14 cellular contexts compared by ENCODE assay signal in genomic region chr9:111622626-111623025, GRCh38. TPM values are rescaled to one million over a fixed set of nuclear protein-coding genes. Genes with fewer than 3 reads are reported as not detected.
A peak's percentile ranks its signal among the peaks of the same experiment; 100 is the strongest.
DNase-seq lines count a peak whose midpoint lies in the region; ATAC-seq and TF ChIP-seq lines count a peak whose summit lies in the region.
"Had no signal": no experiment of that assay in that cellular context is flagged by ENCODE, and none has a peak within 500 bp of the region (broad histone marks: within the 10 kb centered on the region; RNA-seq: fewer than 3 reads in every experiment).

No MANE protein-coding gene starts in this region.

- peaks cover 2% of the 10 kb centered on the region for H3K27me3 Mint-ChIP-seq in activated CD4-positive, alpha-beta memory T cell treated with anti-CD3 and anti-CD28 coated beads for 36 hours

- peak; percentile 69 for DNase-seq in HS-27A (ENCODE audit: low read depth)
- peak; percentile 79 for DNase-seq in amniotic epithelial cell (ENCODE audit: low read depth)
- DNase-seq in right lobe of liver = peak in 2 of 3 donors; percentile 56 to 79
- no peak for DNase-seq in activated CD4-positive, alpha-beta memory T cell treated with anti-CD3 and anti-CD28 coated beads for 36 hours
- DNase-seq: cerebellar nuclear complex had no signal

- peaks cover 21% of the 10 kb centered on the region for H3K4me1 ChIP-seq in ACC112 (ENCODE audit: control insufficient read depth, insufficient read depth, low read length, unreplicated experiment)
- H3K4me1 ChIP-seq in right lobe of liver = peaks cover 0 to 40% (median 15%) of the 10 kb centered on the region in 4 donors
- H3K4me1 ChIP-seq: uterus had no signal

- WGBS in right lobe of liver (ENCODE audit: insufficient coverage, low coverage, low lambda C conversion rate, missing lambda C conversion rate) = 26% methylated on average over 3 of the region's 3 CpGs

- no peak for TF ChIP-seq POLR2A in right lobe of liver (IDR thresholded peaks at IDR 0.05)

- H3K27ac ChIP-seq in ACC112 (ENCODE audit: low read depth, low read length) (peak overlapping the region; percentile 48), right lobe of liver (peak overlapping the region; percentile 18 to 82 (median 38))
- H3K27ac ChIP-seq: heart right ventricle, uterus had no signal

- CTCF ChIA-PET in activated CD4-positive, alpha-beta memory T cell treated with anti-CD3 and anti-CD28 coated beads for 36 hours (lab: Charles Lee) = interaction anchor here (0.6 kb wide), 1 partner anchor 197 kb away, joined by 3 read pairs; no protein-coding TSS in a partner anchor

- H3K9me3 ChIP-seq in right lobe of liver = no peaks in the 10 kb centered on the region
- H3K9me3 ChIP-seq: heart right ventricle, uterus had no signal

- no peaks in the 10 kb centered on the region for H3K79me2 ChIP-seq in ACC112 (ENCODE audit: control insufficient read depth, insufficient read depth, low read length, unreplicated experiment)

- no peak overlapping the region for H3K4me3 Mint-ChIP-seq in activated CD4-positive, alpha-beta memory T cell treated with anti-CD3 and anti-CD28 coated beads for 36 hours
- H3K4me3 Mint-ChIP-seq: CD4-positive, alpha-beta T cell; neural crest cell; T-cell had no signal

- intact Hi-C loops in right lobe of liver (cut with DNase I) = no loop called here
- intact Hi-C loops in activated CD4-positive, alpha-beta memory T cell treated with anti-CD3 and anti-CD28 coated beads for 36 hours (cut with micrococcal nuclease) = loop anchor here (1.0 kb wide), 1 partner anchor 24 kb away; no protein-coding TSS in a partner anchor

- POLR2A ChIA-PET in activated CD4-positive, alpha-beta memory T cell treated with anti-CD3 and anti-CD28 coated beads for 36 hours (lab: Charles Lee) = no interaction called here

- peak; percentile 67 to 81 (median 72) for ATAC-seq in right lobe of liver
- no peak for ATAC-seq in HG03520 (IDR thresholded peaks at IDR 0.05; ENCODE audit: unreplicated experiment)
- ATAC-seq in HG03097 (IDR thresholded peaks at IDR 0.05; ENCODE audit: low FRiP score, unreplicated experiment) = no peak
- ATAC-seq in GM18502 (IDR thresholded peaks at IDR 0.05; ENCODE audit: poor library complexity, unreplicated experiment) = no peak

- no peaks in the 10 kb centered on the region for H3K4me1 Mint-ChIP-seq in activated CD4-positive, alpha-beta memory T cell treated with anti-CD3 and anti-CD28 coated beads for 36 hours (ENCODE audit: low read depth)
- H3K4me1 Mint-ChIP-seq: neural crest cell, T-cell had no signal

- no peaks in the 10 kb centered on the region for H3K36me3 Mint-ChIP-seq in activated CD4-positive, alpha-beta memory T cell treated with anti-CD3 and anti-CD28 coated beads for 36 hours
- H3K36me3 Mint-ChIP-seq: T-cell had no signal

- H3K36me3 ChIP-seq in ACC112 (ENCODE audit: insufficient read depth, low read length) (no peaks in the 10 kb centered on the region), right lobe of liver (no peaks in the 10 kb centered on the region)
- H3K36me3 ChIP-seq: heart right ventricle, uterus had no signal

- H2AFZ ChIP-seq in ACC112 (ENCODE audit: low read length, unreplicated experiment) = peak overlapping the region; percentile 41

- no peak overlapping the region for H3K27ac Mint-ChIP-seq in activated CD4-positive, alpha-beta memory T cell treated with anti-CD3 and anti-CD28 coated beads for 36 hours
- H3K27ac Mint-ChIP-seq: CD4-positive, alpha-beta T cell; T-cell had no signal

- TF ChIP-seq CTCF in right lobe of liver (IDR thresholded peaks at IDR 0.05) = no peak

- H3K4me3 ChIP-seq in ACC112 (ENCODE audit: low read depth, low read length) (no peak overlapping the region), right lobe of liver (no peak overlapping the region)
- H3K4me3 ChIP-seq: heart right ventricle, uterus had no signal

- no peaks in the 10 kb centered on the region for H3K9me3 Mint-ChIP-seq in activated CD4-positive, alpha-beta memory T cell treated with anti-CD3 and anti-CD28 coated beads for 36 hours
- H3K9me3 Mint-ChIP-seq: CD4-positive, alpha-beta T cell; neural crest cell; T-cell had no signal

- H3K27me3 ChIP-seq in ACC112 (ENCODE audit: insufficient read depth, low read length) (no peaks in the 10 kb centered on the region), right lobe of liver (no peaks in the 10 kb centered on the region)
- H3K27me3 ChIP-seq: heart right ventricle, uterus had no signal

RNA-seq across cellular contexts. Expression of gene DNAJC25, which starts 8.5 kb away (rescaled TPM):
- total RNA-seq in right lobe of liver = 10 to 100 TPM; 12.2 to 32.8 (median 18.2) TPM
- total RNA-seq in activated CD4-positive, alpha-beta memory T cell treated with anti-CD3 and anti-CD28 coated beads for 36 hours = 1 to 10 TPM; 4.2 to 4.5 TPM

RNA-seq across cellular contexts. Expression of gene PTGR1, which starts 23.2 kb away (rescaled TPM):
- total RNA-seq in right lobe of liver = 1,000 to 10,000 TPM in 1 of 6 experiments, 100 to 1,000 TPM in 5; 477 to 1,242 (median 773) TPM
- total RNA-seq in activated CD4-positive, alpha-beta memory T cell treated with anti-CD3 and anti-CD28 coated beads for 36 hours = 1 to 10 TPM; 4.7 to 4.8 TPM

RNA-seq across cellular contexts. Expression of gene GNG10, which starts 38.8 kb away (rescaled TPM):
- 10 to 100 TPM in 3 of 6 experiments, 1 to 10 TPM in 3; 8.1 to 23.8 (median 14.0) TPM for total RNA-seq in right lobe of liver
- 10 to 100 TPM; 21.7 to 22.1 TPM for total RNA-seq in activated CD4-positive, alpha-beta memory T cell treated with anti-CD3 and anti-CD28 coated beads for 36 hours

Comparison
In these comparisons a context has a peak if more than half of its experiments do, and no peak if none do; other contexts are left out.
1. ATAC-seq: peak in right lobe of liver (4 of 4); none in HG03520 (single experiment), HG03097 (single experiment) and GM18502 (single experiment).
2. RNA of gene PTGR1, which starts 23.2 kb away (total RNA-seq): 477 to 1,242 TPM in right lobe of liver; 4.7 to 4.8 TPM in activated CD4-positive, alpha-beta memory T cell treated with anti-CD3 and anti-CD28 coated beads for 36 hours; every median in the first group is over 10 times any median in the second.